In genomic region chr19:57599377-57599760, GRCh38 we compare ENCODE assay signal across 8 cellular contexts.
DNase-seq lines count a peak whose midpoint lies in the region; ATAC-seq and TF ChIP-seq lines count a peak whose summit lies in the region.

No MANE protein-coding gene starts in this region.

- H3K27me3 Mint-ChIP-seq in effector memory CD8-positive, alpha-beta T cell: no peaks in the 10 kb centered on the region

- H3K36me3 Mint-ChIP-seq in effector memory CD8-positive, alpha-beta T cell (ENCODE audit: insufficient read depth): peaks cover 3% of the 10 kb centered on the region

- TF ChIP-seq CTCF in GM12875 (IDR thresholded peaks at IDR 0.05; ENCODE audit: borderline replicate concordance, insufficient read depth, low read depth, low read length): no peak
- TF ChIP-seq CTCF in parathyroid adenoma (IDR thresholded peaks at IDR 0.05): no peak

- H3K9ac ChIP-seq in HUES6 (ENCODE audit: low read length) (no peak overlapping the region), parathyroid adenoma (no peak overlapping the region)

- DNase-seq in effector memory CD8-positive, alpha-beta T cell: no peak
- DNase-seq in SHP77 treated with DMSO at 0.1 percent for 48 hours (lab: John Stamatoyannopoulos, UW) (no peak), SW480 (ENCODE audit: low spot score) (no peak), DMS153 (lab: John Stamatoyannopoulos, UW) (no peak)

- no peak for ATAC-seq in effector memory CD8-positive, alpha-beta T cell (replicated peaks)
- no peak for ATAC-seq in GM18873 (IDR thresholded peaks at IDR 0.05; ENCODE audit: low FRiP score, unreplicated experiment)

- peaks cover 18 to 19% of the 10 kb centered on the region in 2 donors for H3K4me1 Mint-ChIP-seq in effector memory CD8-positive, alpha-beta T cell (ENCODE audit: low read depth in 2 of 2)

- H3K9me3 ChIP-seq in HUES6 (ENCODE audit: control insufficient read depth, insufficient read depth, low read depth, low read length) (peaks cover 9% of the 10 kb centered on the region; the same call in 1 of the 2 replicates), parathyroid adenoma (ENCODE audit: control insufficient read depth, low read length) (no peaks in the 10 kb centered on the region)

- H3K79me2 ChIP-seq in parathyroid adenoma: peaks cover 5% of the 10 kb centered on the region

- H3K27ac ChIP-seq in HUES6 (ENCODE audit: low read depth, low read length) (no peak overlapping the region), parathyroid adenoma (peak overlapping the region; percentile 78)

- H3K36me3 ChIP-seq in HUES6 (ENCODE audit: control insufficient read depth, insufficient read depth, low read length) (peaks cover 7% of the 10 kb centered on the region), parathyroid adenoma (ENCODE audit: control insufficient read depth, insufficient read depth, low read length) (no peaks in the 10 kb centered on the region)

- H3K4me3 ChIP-seq in GM12875 (ENCODE audit: low read depth, low read length) (peak overlapping the region; percentile 95), HUES6 (ENCODE audit: low read depth, low read length) (peak overlapping the region; percentile 96), parathyroid adenoma (ENCODE audit: low read depth, low read length) (peak overlapping the region; percentile 79)

- H3K4me3 Mint-ChIP-seq in effector memory CD8-positive, alpha-beta T cell: peak overlapping the region; percentile 78 to 82

- H3K4me2 ChIP-seq in parathyroid adenoma (ENCODE audit: low read length): peak overlapping the region; percentile 86

- H2AFZ ChIP-seq in parathyroid adenoma: peak overlapping the region; percentile 95

- peaks cover 6% of the 10 kb centered on the region; the same call in 1 of the 2 replicates for H3K4me1 ChIP-seq in HUES6 (ENCODE audit: control insufficient read depth, insufficient read depth, low read length)
- peaks cover 5% of the 10 kb centered on the region for H3K4me1 ChIP-seq in parathyroid adenoma

- peaks cover 22 to 37% of the 10 kb centered on the region in 2 donors for H3K9me3 Mint-ChIP-seq in effector memory CD8-positive, alpha-beta T cell

- H3K27me3 ChIP-seq in HUES6 (ENCODE audit: control insufficient read depth, insufficient read depth, low read length) (no peaks in the 10 kb centered on the region), parathyroid adenoma (ENCODE audit: control insufficient read depth, insufficient read depth, low read length) (no peaks in the 10 kb centered on the region)

- peak overlapping the region; percentile 59 to 83 for H3K27ac Mint-ChIP-seq in effector memory CD8-positive, alpha-beta T cell
